6 cellular contexts compared by ENCODE assay signal in the genomic region with DNA sequence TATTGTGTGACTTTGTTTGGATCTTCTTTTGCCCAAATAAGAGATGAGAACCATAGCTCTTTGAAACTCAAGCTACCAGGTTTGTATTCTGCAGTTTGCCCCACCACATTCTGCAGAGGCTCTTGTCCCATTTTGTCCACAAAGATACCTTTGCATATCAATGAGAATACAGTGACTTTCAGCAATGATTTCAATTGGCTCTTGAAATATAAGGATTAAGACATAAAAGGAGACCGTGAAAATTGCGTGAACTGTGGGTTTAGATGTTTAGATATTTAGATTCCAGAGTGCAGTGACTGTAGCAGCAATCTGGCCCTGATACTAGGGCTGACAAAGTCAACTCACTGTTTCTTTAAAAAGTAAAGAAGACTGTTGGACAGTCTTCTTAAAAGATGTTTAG.
"Had no signal": no experiment of that assay in that cellular context is flagged by ENCODE, and none has a peak within 500 bp of the region (broad histone marks: within the 10 kb centered on the region; RNA-seq: fewer than 3 reads in every experiment).

No MANE protein-coding gene starts in this region.

- H3K4me3 ChIP-seq: K562 had no signal

- DNase-seq: IMR-90, KBM-7, KG1 had no signal

- H3K27ac ChIP-seq: HL-60 had no signal

- ATAC-seq: HepG2, K562 had no signal
